In the genomic region with DNA sequence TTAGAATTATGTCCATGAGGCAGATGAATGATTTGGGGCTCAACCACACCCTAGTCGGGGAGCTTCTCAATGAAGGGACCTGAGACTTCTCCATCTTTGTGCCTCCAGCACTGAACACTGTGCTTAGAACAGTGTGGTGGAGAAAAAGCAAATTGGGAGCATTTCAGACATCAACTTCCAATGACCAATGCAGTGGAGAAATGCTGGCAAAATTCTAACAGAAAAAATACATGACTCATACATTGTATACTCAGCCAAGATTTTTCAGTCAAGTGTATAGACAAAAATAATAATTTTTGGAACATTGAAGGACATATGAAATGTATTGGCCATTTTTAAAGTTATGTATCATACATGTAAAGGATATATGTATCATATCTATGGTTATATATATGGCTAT, we compare ENCODE assay signal across 35 cellular contexts.
"Had no signal": no experiment of that assay in that cellular context is flagged by ENCODE, and none has a peak within 500 bp of the region (broad histone marks: within the 10 kb centered on the region; RNA-seq: fewer than 3 reads in every experiment).

No MANE protein-coding gene starts in this region.

- H3K27ac Mint-ChIP-seq: activated CD4-positive, alpha-beta memory T cell treated with anti-CD3 and anti-CD28 coated beads, Interleukin-2, amount 10 ng/mL, durations not matched to agents 7 days and 5 days; activated naive CD4-positive, alpha-beta T cell treated with anti-CD3 and anti-CD28 coated beads, Interleukin-2, amount 50 U/mL, for 24 hours; activated naive CD8-positive, alpha-beta T cell treated with anti-CD3 and anti-CD28 coated beads, Interleukin-2, amount 10 ng/mL, durations not matched to agents 7 days and 5 days; activated T-helper 2 cell treated with anti-CD3 and anti-CD28 coated beads, Interferon-gamma antibody, Interleukin-2, Interleukin-4, amounts not matched to agents 10 μg/mL and 5 μg/mL and 100 μg/mL, durations not matched to agents 14 hours and 24 hours and 36 hours; T-cell had no signal

- H3K9me3 ChIP-seq: ascending aorta, Peyer's patch had no signal

- H3K36me3 ChIP-seq: ascending aorta, cardiac muscle cell, Peyer's patch, WERI-Rb-1 had no signal

- H3K4me3 Mint-ChIP-seq: activated CD4-positive, alpha-beta memory T cell treated with anti-CD3 and anti-CD28 coated beads, Interleukin-2, amount 10 ng/mL, durations not matched to agents 7 days and 5 days; activated naive CD4-positive, alpha-beta T cell treated with anti-CD3 and anti-CD28 coated beads, Interleukin-2, amount 50 U/mL, for 24 hours; activated naive CD8-positive, alpha-beta T cell treated with anti-CD3 and anti-CD28 coated beads, Interleukin-2, amount 10 ng/mL, durations not matched to agents 7 days and 5 days; T-cell had no signal

- H3K36me3 Mint-ChIP-seq: activated naive CD4-positive, alpha-beta T cell treated with anti-CD3 and anti-CD28 coated beads, Interleukin-2, amount 50 U/mL, for 24 hours; activated naive CD8-positive, alpha-beta T cell treated with anti-CD3 and anti-CD28 coated beads, Interleukin-2, amount 10 ng/mL, durations not matched to agents 7 days and 5 days; T-cell had no signal

- DNase-seq: activated CD4-positive, alpha-beta memory T cell treated with anti-CD3 and anti-CD28 coated beads, Interleukin-2, amount 10 ng/mL, durations not matched to agents 7 days and 5 days; activated CD4-positive, alpha-beta T cell treated with anti-CD3 and anti-CD28 coated beads for 1 hour; activated CD4-positive, alpha-beta T cell treated with anti-CD3 and anti-CD28 coated beads for 48 hours; activated CD4-positive, CD25-positive, alpha-beta regulatory T cell; activated gamma-delta T cell; activated naive CD4-positive, alpha-beta T cell treated with Interleukin-2 at 50 U/mL for 16 hours; activated naive CD8-positive, alpha-beta T cell treated with anti-CD3 and anti-CD28 coated beads, Interleukin-2, amount 10 ng/mL, durations not matched to agents 7 days and 5 days; activated T-cell treated with anti-CD3 and anti-CD28 coated beads, Interleukin-2, amount 50 U/mL, for 1 hour; amygdala; NCI-H1092 treated with DMSO at 0.1 percent for 48 hours; NCI-H1417; NCI-H146; NCI-H187; NCI-H2029 treated with DMSO at 0.1 percent for 48 hours; NCI-H2107; NCI-H2171; NCI-H510A; NCI-H526; NCI-H748 treated with DMSO at 0.1 percent for 48 hours; NK-92 treated with Interleukin-12 subunit alpha and Interleukin-12 subunit beta, amount 100 ng/mL, for 24 hours; PC-3; Peyer's patch; SIG-M5; T-cell; T-helper 2 cell; T-helper 9 cell; WERI-Rb-1 had no signal

- H3K27me3 ChIP-seq: ascending aorta, cardiac muscle cell, Peyer's patch had no signal

- ATAC-seq: PC-3, Right ventricle myocardium inferior, SK-N-SH treated with all-trans-retinoic acid at 6 μM for 48 hours, T-cell had no signal

- H3K27ac ChIP-seq: ascending aorta, cardiac muscle cell, KMS-11, Peyer's patch, RWPE1, WERI-Rb-1 had no signal

- H3K9me3 Mint-ChIP-seq: activated CD4-positive, alpha-beta memory T cell treated with anti-CD3 and anti-CD28 coated beads, Interleukin-2, amount 10 ng/mL, durations not matched to agents 7 days and 5 days; activated naive CD4-positive, alpha-beta T cell treated with anti-CD3 and anti-CD28 coated beads, Interleukin-2, amount 50 U/mL, for 24 hours; activated naive CD8-positive, alpha-beta T cell treated with anti-CD3 and anti-CD28 coated beads, Interleukin-2, amount 10 ng/mL, durations not matched to agents 7 days and 5 days; activated T-helper 2 cell treated with anti-CD3 and anti-CD28 coated beads, Interferon-gamma antibody, Interleukin-2, Interleukin-4, amounts not matched to agents 10 μg/mL and 5 μg/mL and 100 μg/mL, durations not matched to agents 14 hours and 24 hours and 36 hours; T-cell had no signal

- H3K4me3 ChIP-seq: ascending aorta, cardiac muscle cell, Peyer's patch had no signal

- H3K27me3 Mint-ChIP-seq: activated naive CD8-positive, alpha-beta T cell treated with anti-CD3 and anti-CD28 coated beads, Interleukin-2, amount 10 ng/mL, durations not matched to agents 7 days and 5 days had no signal

- H3K4me1 ChIP-seq: ascending aorta, Peyer's patch had no signal

- H3K4me1 Mint-ChIP-seq: activated CD4-positive, alpha-beta memory T cell treated with anti-CD3 and anti-CD28 coated beads, Interleukin-2, amount 10 ng/mL, durations not matched to agents 7 days and 5 days; activated naive CD4-positive, alpha-beta T cell treated with anti-CD3 and anti-CD28 coated beads, Interleukin-2, amount 50 U/mL, for 24 hours; activated naive CD8-positive, alpha-beta T cell treated with anti-CD3 and anti-CD28 coated beads, Interleukin-2, amount 10 ng/mL, durations not matched to agents 7 days and 5 days; T-cell had no signal
